Comparison of ENCODE assay signal across 13 cellular contexts in genomic region chr3:136343446-136343845, GRCh38.
DNase-seq lines count a peak whose midpoint lies in the region; ATAC-seq and TF ChIP-seq lines count a peak whose summit lies in the region.
"Had no signal": no experiment of that assay in that cellular context is flagged by ENCODE, and none has a peak within 500 bp of the region (broad histone marks: within the 10 kb centered on the region; RNA-seq: fewer than 3 reads in every experiment).

No MANE protein-coding gene starts in this region.

- no peak overlapping the region for H3K4me2 ChIP-seq in OCI-LY7 (ENCODE audit: low read length)
- H3K4me2 ChIP-seq: KMS-11 had no signal

- H3K27me3 ChIP-seq in transverse colon, result no peaks in the 10 kb centered on the region

- TF ChIP-seq EP300 in transverse colon (IDR thresholded peaks at IDR 0.05; ENCODE audit: low read depth), result no peak

- no peaks in the 10 kb centered on the region for H3K9me3 Mint-ChIP-seq in activated naive CD8-positive, alpha-beta T cell treated with anti-CD3 and anti-CD28 coated beads, Interleukin-2, amount 50 U/mL, for 24 hours
- no peaks in the 10 kb centered on the region for H3K9me3 Mint-ChIP-seq in activated naive CD8-positive, alpha-beta T cell treated with anti-CD3 and anti-CD28 coated beads for 36 hours
- H3K9me3 Mint-ChIP-seq: activated CD4-positive, alpha-beta memory T cell treated with anti-CD3 and anti-CD28 coated beads, Interleukin-2, amount 10 ng/mL, durations not matched to agents 7 days and 5 days had no signal

- no peak overlapping the region for H3K4me3 ChIP-seq in OCI-LY7 (ENCODE audit: low read depth, low read length, poor library complexity, severe bottlenecking)
- no peak overlapping the region for H3K4me3 ChIP-seq in transverse colon

- no peak for DNase-seq in activated naive CD8-positive, alpha-beta T cell treated with anti-CD3 and anti-CD28 coated beads, Interleukin-2, amount 50 U/mL, for 24 hours
- DNase-seq in activated naive CD8-positive, alpha-beta T cell treated with anti-CD3 and anti-CD28 coated beads for 36 hours, result no peak
- DNase-seq in OCI-LY7 (ENCODE audit: low spot score) (peak; percentile 9), left colon (no peak), transverse colon (no peak), activated gamma-delta T cell (lab: John Stamatoyannopoulos, UW) (no peak), KBM-7 (no peak)
- DNase-seq: activated CD4-positive, alpha-beta memory T cell treated with anti-CD3 and anti-CD28 coated beads, Interleukin-2, amount 10 ng/mL, durations not matched to agents 7 days and 5 days; activated naive CD4-positive, alpha-beta T cell treated with anti-CD3 and anti-CD28 coated beads, Interleukin-2, amount 50 U/mL, for 16 hours; cerebellar nuclear complex; hippocampal formation had no signal

- no peaks in the 10 kb centered on the region for H3K9me2 ChIP-seq in OCI-LY7 (ENCODE audit: insufficient read depth, low read length)

- 18 to 33% methylated on average over 2 of the region's 2 CpGs for WGBS in transverse colon (ENCODE audit: low coverage in 1 of 2), 2 donors

- TF ChIP-seq POLR2A in transverse colon (IDR thresholded peaks at IDR 0.05), result no peak

- no peaks in the 10 kb centered on the region for H3K27me3 Mint-ChIP-seq in activated naive CD8-positive, alpha-beta T cell treated with anti-CD3 and anti-CD28 coated beads, Interleukin-2, amount 50 U/mL, for 24 hours
- H3K27me3 Mint-ChIP-seq in activated naive CD8-positive, alpha-beta T cell treated with anti-CD3 and anti-CD28 coated beads for 36 hours, result no peaks in the 10 kb centered on the region
- H3K27me3 Mint-ChIP-seq: activated CD4-positive, alpha-beta memory T cell treated with anti-CD3 and anti-CD28 coated beads, Interleukin-2, amount 10 ng/mL, durations not matched to agents 7 days and 5 days had no signal

- no peak overlapping the region for H3K4me3 Mint-ChIP-seq in activated naive CD8-positive, alpha-beta T cell treated with anti-CD3 and anti-CD28 coated beads, Interleukin-2, amount 50 U/mL, for 24 hours
- no peak overlapping the region for H3K4me3 Mint-ChIP-seq in activated naive CD8-positive, alpha-beta T cell treated with anti-CD3 and anti-CD28 coated beads for 36 hours
- H3K4me3 Mint-ChIP-seq: activated CD4-positive, alpha-beta memory T cell treated with anti-CD3 and anti-CD28 coated beads, Interleukin-2, amount 10 ng/mL, durations not matched to agents 7 days and 5 days had no signal

- no peak for TF ChIP-seq CTCF in OCI-LY7 (conservative IDR thresholded peaks at IDR 0.05; ENCODE audit: low read length)
- no peak for TF ChIP-seq CTCF in transverse colon (IDR thresholded peaks at IDR 0.05)

- H3K9me3 ChIP-seq in OCI-LY7 (ENCODE audit: low read length), result no peaks in the 10 kb centered on the region
- H3K9me3 ChIP-seq in transverse colon, result no peaks in the 10 kb centered on the region

- H4K20me1 ChIP-seq in OCI-LY7 (ENCODE audit: insufficient read depth, low read length), result no peaks in the 10 kb centered on the region

- H3K4me1 Mint-ChIP-seq in activated naive CD8-positive, alpha-beta T cell treated with anti-CD3 and anti-CD28 coated beads, Interleukin-2, amount 50 U/mL, for 24 hours, result no peaks in the 10 kb centered on the region
- no peaks in the 10 kb centered on the region for H3K4me1 Mint-ChIP-seq in activated naive CD8-positive, alpha-beta T cell treated with anti-CD3 and anti-CD28 coated beads for 36 hours

- no peak overlapping the region for H2AFZ ChIP-seq in OCI-LY7 (ENCODE audit: low read length)

- no TSS peak for BruUV-seq in OCI-LY7 (replicated peaks; lab: Mats Ljungman, UMichigan)

- in situ Hi-C loops in transverse colon (cut with MboI; ENCODE audit: low pct_ligation_motif_present in 1 of 4, low pct_unique_long_range_greater_than_20kb in 1 of 4, low sequenced_read_pairs in 3 of 4) (no loop called here), KBM-7 (cut with MboI; ENCODE audit: low pct_unique_long_range_greater_than_20kb, low sequenced_read_pairs) (no loop called here)

- peak overlapping the region; percentile 16 for H3K27ac Mint-ChIP-seq in activated naive CD8-positive, alpha-beta T cell treated with anti-CD3 and anti-CD28 coated beads, Interleukin-2, amount 50 U/mL, for 24 hours
- no peak overlapping the region for H3K27ac Mint-ChIP-seq in activated naive CD8-positive, alpha-beta T cell treated with anti-CD3 and anti-CD28 coated beads for 36 hours
- H3K27ac Mint-ChIP-seq: activated CD4-positive, alpha-beta memory T cell treated with anti-CD3 and anti-CD28 coated beads, Interleukin-2, amount 10 ng/mL, durations not matched to agents 7 days and 5 days had no signal

- POLR2A ChIA-PET in OCI-LY7 (lab: Charles Lee), result interaction anchor here (0.6 to 1.3 kb wide), 3 partner anchors 8 to 335 kb away, joined by 3 to 4 read pairs (median 3); no protein-coding TSS in a partner anchor

- H3K36me3 ChIP-seq in OCI-LY7 (ENCODE audit: insufficient read depth, low read length), result peaks cover 76% of the 10 kb centered on the region
- peaks cover 0 to 20% (median 0%) of the 10 kb centered on the region in 4 donors for H3K36me3 ChIP-seq in transverse colon

- H3K4me1 ChIP-seq in OCI-LY7 (ENCODE audit: insufficient read depth, low read length, poor library complexity, severe bottlenecking), result no peaks in the 10 kb centered on the region
- H3K4me1 ChIP-seq in transverse colon, result peaks cover 7 to 26% (median 15%) of the 10 kb centered on the region in 4 donors

- no peaks in the 10 kb centered on the region for H3K79me2 ChIP-seq in OCI-LY7 (ENCODE audit: insufficient read depth, low read depth, low read length)

- no peak overlapping the region for H3K27ac ChIP-seq in OCI-LY7 (ENCODE audit: low read depth, low read length, poor library complexity, severe bottlenecking)
- H3K27ac ChIP-seq in transverse colon, result peak overlapping the region; percentile 51 to 77 (median 70)
- H3K27ac ChIP-seq: KMS-11 had no signal

- H3K36me3 Mint-ChIP-seq in activated naive CD8-positive, alpha-beta T cell treated with anti-CD3 and anti-CD28 coated beads, Interleukin-2, amount 50 U/mL, for 24 hours (ENCODE audit: low read depth), result peaks cover 31% of the 10 kb centered on the region
- peaks cover 15% of the 10 kb centered on the region for H3K36me3 Mint-ChIP-seq in activated naive CD8-positive, alpha-beta T cell treated with anti-CD3 and anti-CD28 coated beads for 36 hours

- intact Hi-C loops in OCI-LY7 (cut with micrococcal nuclease; ENCODE audit: unreplicated experiment), result no loop called here
- intact Hi-C loops in left colon (cut with DNase I, micrococcal nuclease), result no loop called here
- intact Hi-C loops in transverse colon (cut with DNase I; ENCODE audit: low total_unique reads), result no loop called here

- CTCF ChIA-PET in OCI-LY7 (lab: Charles Lee; ENCODE audit: unreplicated experiment), result no interaction called here

- no peak for ATAC-seq in activated naive CD8-positive, alpha-beta T cell treated with anti-CD3 and anti-CD28 coated beads, Interleukin-2, amount 50 U/mL, for 24 hours
- peak; percentile 93 for ATAC-seq in left colon
- no peak for ATAC-seq in HG02759 (IDR thresholded peaks at IDR 0.05; ENCODE audit: unreplicated experiment)
